ENCODE assay signal across 6 cellular contexts in genomic region chr5:29134418-29134817, GRCh38.
"Had no signal": no experiment of that assay in that cellular context is flagged by ENCODE, and none has a peak within 500 bp of the region (broad histone marks: within the 10 kb centered on the region; RNA-seq: fewer than 3 reads in every experiment).

No MANE protein-coding gene starts in this region.

- DNase-seq: GM23248, H9, HCEC 1CT, IMR-90, KBM-7 had no signal

- H3K4me3 ChIP-seq: GM23248 had no signal

- H3K4me2 ChIP-seq: KMS-11 had no signal

- H3K9ac ChIP-seq: GM23248, KMS-11 had no signal

- H3K27ac ChIP-seq: GM23248, KMS-11 had no signal
